In the genomic region with DNA sequence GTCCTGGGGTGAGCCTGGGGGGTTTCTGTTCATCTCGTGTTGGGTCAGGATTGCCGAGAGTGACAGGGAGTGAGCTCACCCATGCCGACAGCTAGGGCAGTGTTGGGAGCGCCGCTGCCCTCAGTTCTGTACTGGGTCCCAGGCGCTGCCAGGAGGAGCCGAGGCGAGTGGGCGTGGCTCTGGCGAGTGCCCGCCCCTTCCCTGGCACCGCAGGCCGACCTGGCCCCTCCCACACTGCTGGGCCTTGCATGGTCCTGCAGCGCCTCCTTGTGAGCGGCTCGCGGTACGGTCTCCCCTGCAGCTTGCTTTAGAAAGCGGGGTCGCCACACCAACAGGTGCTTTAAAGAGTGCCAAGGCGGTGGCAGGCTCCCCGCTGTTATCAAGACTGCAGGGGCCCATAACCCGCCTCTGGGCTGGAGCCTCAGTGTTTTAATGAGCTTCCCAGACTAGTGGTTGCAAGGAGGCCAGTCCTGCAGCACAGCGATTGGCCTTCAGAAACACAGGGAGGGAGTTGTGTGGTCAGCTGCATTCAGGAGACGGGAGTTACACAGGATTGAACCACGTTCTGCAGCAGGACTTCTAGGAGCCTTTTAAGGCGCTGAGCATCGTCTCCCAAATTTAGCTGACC, we compare ENCODE assay signal across 8 cellular contexts.
DNase-seq lines count a peak whose midpoint lies in the region; TF ChIP-seq lines count a peak whose summit lies in the region.
"Not testable (repeated sequence)": the region's sequence is repeated elsewhere in the genome, so short reads cannot be mapped to it uniquely, and the experiment has no call there.

No MANE protein-coding gene starts in this region.

- not testable (repeated sequence) for H3K9me3 Mint-ChIP-seq in neural crest cell

- in situ Hi-C loops in HAP-1 (cut with MboI; ENCODE audit: low sequenced_read_pairs) = loop anchor here (5.0 to 25.0 kb wide), 4 partner anchors 39 to 804 kb away; no protein-coding TSS in a partner anchor

- peak overlapping the region; percentile 24; the same call in 1 of the 2 replicates for H3K9ac ChIP-seq in ES-I3 (ENCODE audit: low read depth, low read length)

- not testable (repeated sequence) for H3K36me3 Mint-ChIP-seq in neural crest cell (ENCODE audit: low read depth)

- not testable (repeated sequence) for H3K27me3 ChIP-seq in HAP-1 (ENCODE audit: low read depth)

- H3K9me3 ChIP-seq in ES-I3 (ENCODE audit: control insufficient read depth, insufficient read depth, low read length); HAP-1: not testable (repeated sequence)

- H3K4me1 Mint-ChIP-seq in neural crest cell = peaks cover 11% of the 10 kb centered on the region

- H3K27ac Mint-ChIP-seq in neural crest cell (ENCODE audit: unreplicated experiment) = peak overlapping the region; percentile 12

- not testable (repeated sequence) for H3K27me3 Mint-ChIP-seq in neural crest cell (ENCODE audit: low read depth)

- H3K4me3 Mint-ChIP-seq in neural crest cell = not testable (repeated sequence)

- DNase-seq in HAP-1 (ENCODE audit: low spot score in 2 of 2) = peak; percentile 97 to 100
- DNase-seq in LoVo (ENCODE audit: low spot score) = peak; percentile 95
- peak; percentile 85 for DNase-seq in RPMI8226
- DNase-seq in activated T-helper 1 cell treated with anti-CD3 and anti-CD28 coated beads, Interleukin-2, amount 50 U/mL, for 16 hours (ENCODE audit: low read depth in 1 of 2, low spot score in 1 of 2) = peak; percentile 81 to 83
- peak; percentile 80 for DNase-seq in fibroblast of peridontal ligament (ENCODE audit: extremely low read depth)
- DNase-seq in neural crest cell (ENCODE audit: low read depth, low spot score) = peak; percentile 98
- DNase-seq in stimulated activated naive CD4-positive, alpha-beta T cell (lab: John Stamatoyannopoulos, UW) = peak; percentile 79 to 94 (median 91)

- not testable (repeated sequence) for H3K36me3 ChIP-seq in ES-I3 (ENCODE audit: insufficient read depth, low read length); HAP-1 (replicated peaks)

- TF ChIP-seq CTCF in neural crest cell (conservative IDR thresholded peaks at IDR 0.05) = peak; percentile 82

- not testable (repeated sequence) for H3K4me3 ChIP-seq in HAP-1

- not testable (repeated sequence) for H3K4me1 ChIP-seq in ES-I3 (ENCODE audit: insufficient read depth, low read length); HAP-1
